ENCODE assay signal across 1 cellular context in the genomic region with DNA sequence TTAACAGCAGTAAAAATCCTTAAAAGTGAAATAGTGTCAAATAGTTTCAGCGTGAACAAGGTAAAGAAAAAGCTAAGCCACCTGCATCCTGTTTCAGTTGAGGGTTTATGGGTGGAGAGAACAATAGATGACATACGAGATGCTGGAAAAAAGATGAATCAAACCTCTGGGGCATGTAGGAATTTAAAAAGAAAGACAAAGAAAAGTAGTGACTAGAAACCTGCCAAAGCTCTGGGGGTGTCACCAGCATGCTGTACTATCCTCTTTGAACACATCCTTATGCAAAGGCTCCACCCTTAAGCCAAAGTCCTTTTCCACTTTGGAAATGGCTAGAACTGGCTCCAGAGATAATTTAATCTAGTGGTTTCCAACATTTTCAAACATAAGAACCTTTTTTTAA.
TF ChIP-seq lines count a peak whose summit lies in the region.

No MANE protein-coding gene starts in this region.

TF ChIP-seq in HepG2, 621 proteins besides CTCF, POLR2A, EP300 and RAD21 (continued from another document):
- peak; percentile 58 for TF ChIP-seq HNF4G (IDR thresholded peaks at IDR 0.05; ENCODE audit: borderline replicate concordance, low read depth, low read length)
- no peak for TF ChIP-seq HNF4G (CRISPR knock-in tag; IDR thresholded peaks at IDR 0.05; ENCODE audit: borderline replicate concordance, low read depth)
- TF ChIP-seq, protein P1, sequence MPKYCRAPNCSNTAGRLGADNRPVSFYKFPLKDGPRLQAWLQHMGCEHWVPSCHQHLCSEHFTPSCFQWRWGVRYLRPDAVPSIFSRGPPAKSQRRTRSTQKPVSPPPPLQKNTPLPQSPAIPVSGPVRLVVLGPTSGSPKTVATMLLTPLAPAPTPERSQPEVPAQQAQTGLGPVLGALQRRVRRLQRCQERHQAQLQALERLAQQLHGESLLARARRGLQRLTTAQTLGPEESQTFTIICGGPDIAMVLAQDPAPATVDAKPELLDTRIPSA (CRISPR knock-in tag; IDR thresholded peaks at IDR 0.05; ENCODE audit: borderline replicate concordance), result no peak
